In genomic region chr22:23244690-23245044, GRCh38 we compare ENCODE assay signal across 11 cellular contexts.
DNase-seq lines count a peak whose midpoint lies in the region; ATAC-seq and TF ChIP-seq lines count a peak whose summit lies in the region.
"Had no signal": no experiment of that assay in that cellular context is flagged by ENCODE, and none has a peak within 500 bp of the region (broad histone marks: within the 10 kb centered on the region; RNA-seq: fewer than 3 reads in every experiment).

No MANE protein-coding gene starts in this region.

- peaks cover 28% of the 10 kb centered on the region for H3K4me1 ChIP-seq in GM23248 (ENCODE audit: insufficient read depth)
- H3K4me1 ChIP-seq in SJCRH30: peaks cover 69% of the 10 kb centered on the region
- H3K4me1 ChIP-seq in sigmoid colon: peaks cover 0 to 23% (median 18%) of the 10 kb centered on the region in 4 donors

- 88 to 90% methylated on average over 5 of the region's 5 CpGs for WGBS in GM23248 (ENCODE audit: low coverage in 1 of 2, low lambda C conversion rate in 2 of 2, missing lambda C conversion rate in 2 of 2), 2 experiments
- 87 to 92% methylated on average over 5 of the region's 5 CpGs for WGBS in sigmoid colon, 2 donors

- H3K4me2 ChIP-seq in GM23248 (ENCODE audit: unreplicated experiment): peak overlapping the region; percentile 34

- peak overlapping the region; percentile 27 to 76 for H3K4me3 Mint-ChIP-seq in effector memory CD8-positive, alpha-beta T cell

- peaks cover 6% of the 10 kb centered on the region for H3K36me3 Mint-ChIP-seq in effector memory CD8-positive, alpha-beta T cell (ENCODE audit: insufficient read depth)
- H3K36me3 Mint-ChIP-seq: naive B cell had no signal

- peaks cover 64 to 65% of the 10 kb centered on the region in 2 donors for H3K4me1 Mint-ChIP-seq in effector memory CD8-positive, alpha-beta T cell (ENCODE audit: low read depth in 2 of 2)

- no peaks in the 10 kb centered on the region; the same call in 1 of the 2 replicates for H4K20me1 ChIP-seq in GM23248 (ENCODE audit: insufficient read depth)

- no peak overlapping the region for H2AFZ ChIP-seq in GM23248

- no peak for TF ChIP-seq CTCF in sigmoid colon (IDR thresholded peaks at IDR 0.05)

- H3K9me2 ChIP-seq in GM23248 (ENCODE audit: insufficient read depth): no peaks in the 10 kb centered on the region

- H3K9me3 ChIP-seq in GM23248 (ENCODE audit: low read depth) (no peaks in the 10 kb centered on the region), SJCRH30 (replicated peaks) (no peaks in the 10 kb centered on the region), sigmoid colon (no peaks in the 10 kb centered on the region)
- H3K9me3 ChIP-seq: heart left ventricle had no signal

- no peaks in the 10 kb centered on the region for H3K27me3 ChIP-seq in GM23248 (replicated peaks; ENCODE audit: insufficient read depth)
- H3K27me3 ChIP-seq in SJCRH30: no peaks in the 10 kb centered on the region
- no peaks in the 10 kb centered on the region for H3K27me3 ChIP-seq in sigmoid colon
- H3K27me3 ChIP-seq: cardiac muscle cell, heart left ventricle had no signal

- TF ChIP-seq EP300 in sigmoid colon (IDR thresholded peaks at IDR 0.05): no peak

- peak overlapping the region; percentile 87 to 95 for H3K27ac Mint-ChIP-seq in effector memory CD8-positive, alpha-beta T cell

- 0 out of 2 replicates have a peak, but pooled peaks cover 6% of the 10 kb centered on the region for H3F3A ChIP-seq in GM23248 (ENCODE audit: insufficient read depth)

- in situ Hi-C loops in GM23248 (cut with MboI): no loop called here

- no peak for DNase-seq in GM23248
- no peak for DNase-seq in SJCRH30
- no peak for DNase-seq in effector memory CD8-positive, alpha-beta T cell
- DNase-seq in sigmoid colon: no peak
- no peak for DNase-seq in cortex of kidney (lab: John Stamatoyannopoulos, UW)
- no peak for DNase-seq in islet precursor cell
- no peak for DNase-seq in stimulated activated CD4-positive, alpha-beta T cell treated with anti-CD3 and anti-CD28 coated beads, Interleukin-4, amount 100 ng/mL, for 4 hours
- DNase-seq: heart left ventricle, naive B cell had no signal

- H3K27me3 Mint-ChIP-seq in effector memory CD8-positive, alpha-beta T cell: no peaks in the 10 kb centered on the region
- H3K27me3 Mint-ChIP-seq: naive B cell had no signal

- no peak overlapping the region for H3K4me3 ChIP-seq in GM23248
- no peak overlapping the region for H3K4me3 ChIP-seq in SJCRH30
- H3K4me3 ChIP-seq in sigmoid colon: no peak overlapping the region
- H3K4me3 ChIP-seq: cardiac muscle cell, heart left ventricle had no signal

- H3K9ac ChIP-seq in GM23248: no peak overlapping the region

- peak overlapping the region; percentile 53 for H3K27ac ChIP-seq in GM23248
- H3K27ac ChIP-seq in SJCRH30: peak overlapping the region; percentile 74
- H3K27ac ChIP-seq in sigmoid colon: peak overlapping the region in 3 of 4 donors; percentile 37 to 61 (median 60)
- H3K27ac ChIP-seq: cardiac muscle cell, heart left ventricle had no signal

- H3K36me3 ChIP-seq in GM23248 (ENCODE audit: low read depth) (no peaks in the 10 kb centered on the region), SJCRH30 (no peaks in the 10 kb centered on the region), sigmoid colon (no peaks in the 10 kb centered on the region)
- H3K36me3 ChIP-seq: cardiac muscle cell, heart left ventricle had no signal

- intact Hi-C loops in sigmoid colon (cut with DNase I): no loop called here

- ATAC-seq in effector memory CD8-positive, alpha-beta T cell (replicated peaks): no peak
- ATAC-seq: heart left ventricle, left lobe of liver had no signal

- H3K79me2 ChIP-seq in GM23248 (ENCODE audit: insufficient read depth): peaks cover 90% of the 10 kb centered on the region

- H3K9me3 Mint-ChIP-seq in effector memory CD8-positive, alpha-beta T cell: no peaks in the 10 kb centered on the region
- H3K9me3 Mint-ChIP-seq: naive B cell had no signal

- no peak for TF ChIP-seq POLR2A in sigmoid colon (IDR thresholded peaks at IDR 0.05)
